1 cellular context compared by ENCODE assay signal in the genomic region with DNA sequence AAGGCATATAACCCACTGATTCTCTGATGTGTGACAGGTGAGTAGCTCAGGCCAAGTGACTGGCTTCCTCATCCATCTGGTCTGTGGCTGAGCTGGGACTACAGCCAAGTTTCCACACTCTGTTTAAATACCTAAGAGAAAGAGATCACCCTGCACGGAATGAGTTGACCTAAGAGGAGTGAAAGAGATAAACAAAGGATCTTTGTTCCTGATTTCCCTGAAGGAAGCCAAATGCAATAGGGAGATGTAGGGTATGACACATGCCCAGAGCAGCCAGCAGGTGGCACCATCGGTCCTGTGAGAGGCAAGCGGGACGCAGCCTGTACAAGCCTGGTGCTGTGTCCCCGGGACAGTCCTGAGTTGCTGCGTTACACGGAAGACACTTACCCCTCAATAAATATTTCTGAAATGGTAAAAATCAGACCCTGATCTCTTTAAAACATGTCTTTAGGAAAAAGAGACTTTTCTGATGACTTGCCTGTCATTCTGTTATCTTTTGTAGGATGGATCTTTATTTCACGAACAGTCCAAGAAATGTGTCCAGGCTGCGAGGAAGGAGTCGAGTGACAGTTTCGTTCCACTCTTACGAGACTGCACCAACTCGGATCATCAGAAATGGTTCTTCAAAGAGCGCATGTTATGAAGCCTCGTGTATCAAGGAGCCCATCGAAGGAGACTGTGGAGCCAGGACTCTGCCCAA.
TF ChIP-seq lines count a peak whose summit lies in the region.

No MANE protein-coding gene starts in this region.

TF ChIP-seq in K562, 482 proteins besides CTCF, POLR2A, EP300 and RAD21 (continued from another document and continues in another):
- TF ChIP-seq, protein P1, sequence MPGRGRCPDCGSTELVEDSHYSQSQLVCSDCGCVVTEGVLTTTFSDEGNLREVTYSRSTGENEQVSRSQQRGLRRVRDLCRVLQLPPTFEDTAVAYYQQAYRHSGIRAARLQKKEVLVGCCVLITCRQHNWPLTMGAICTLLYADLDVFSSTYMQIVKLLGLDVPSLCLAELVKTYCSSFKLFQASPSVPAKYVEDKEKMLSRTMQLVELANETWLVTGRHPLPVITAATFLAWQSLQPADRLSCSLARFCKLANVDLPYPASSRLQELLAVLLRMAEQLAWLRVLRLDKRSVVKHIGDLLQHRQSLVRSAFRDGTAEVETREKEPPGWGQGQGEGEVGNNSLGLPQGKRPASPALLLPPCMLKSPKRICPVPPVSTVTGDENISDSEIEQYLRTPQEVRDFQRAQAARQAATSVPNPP (IDR thresholded peaks at IDR 0.05; ENCODE audit: borderline replicate concordance, insufficient read depth, insufficient read length), result no peak
- TF ChIP-seq JUND (IDR thresholded peaks at IDR 0.05; ENCODE audit: borderline replicate concordance, low read depth, low read length), result peak; percentile 71; the same call in 1 of the 2 replicates
- peak; percentile 65; the same call in 1 of the 3 replicates for TF ChIP-seq JUND (tag; IDR thresholded peaks at IDR 0.05; ENCODE audit: borderline replicate concordance, low read depth, low read length)
- TF ChIP-seq, protein P2, sequence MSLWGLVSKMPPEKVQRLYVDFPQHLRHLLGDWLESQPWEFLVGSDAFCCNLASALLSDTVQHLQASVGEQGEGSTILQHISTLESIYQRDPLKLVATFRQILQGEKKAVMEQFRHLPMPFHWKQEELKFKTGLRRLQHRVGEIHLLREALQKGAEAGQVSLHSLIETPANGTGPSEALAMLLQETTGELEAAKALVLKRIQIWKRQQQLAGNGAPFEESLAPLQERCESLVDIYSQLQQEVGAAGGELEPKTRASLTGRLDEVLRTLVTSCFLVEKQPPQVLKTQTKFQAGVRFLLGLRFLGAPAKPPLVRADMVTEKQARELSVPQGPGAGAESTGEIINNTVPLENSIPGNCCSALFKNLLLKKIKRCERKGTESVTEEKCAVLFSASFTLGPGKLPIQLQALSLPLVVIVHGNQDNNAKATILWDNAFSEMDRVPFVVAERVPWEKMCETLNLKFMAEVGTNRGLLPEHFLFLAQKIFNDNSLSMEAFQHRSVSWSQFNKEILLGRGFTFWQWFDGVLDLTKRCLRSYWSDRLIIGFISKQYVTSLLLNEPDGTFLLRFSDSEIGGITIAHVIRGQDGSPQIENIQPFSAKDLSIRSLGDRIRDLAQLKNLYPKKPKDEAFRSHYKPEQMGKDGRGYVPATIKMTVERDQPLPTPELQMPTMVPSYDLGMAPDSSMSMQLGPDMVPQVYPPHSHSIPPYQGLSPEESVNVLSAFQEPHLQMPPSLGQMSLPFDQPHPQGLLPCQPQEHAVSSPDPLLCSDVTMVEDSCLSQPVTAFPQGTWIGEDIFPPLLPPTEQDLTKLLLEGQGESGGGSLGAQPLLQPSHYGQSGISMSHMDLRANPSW (CRISPR knock-in tag; IDR thresholded peaks at IDR 0.05), result no peak
- no peak for TF ChIP-seq SMAD4 (CRISPR knock-in tag; conservative IDR thresholded peaks at IDR 0.05)
- TF ChIP-seq DNMT1 (IDR thresholded peaks at IDR 0.05), result no peak
- TF ChIP-seq, protein P3, sequence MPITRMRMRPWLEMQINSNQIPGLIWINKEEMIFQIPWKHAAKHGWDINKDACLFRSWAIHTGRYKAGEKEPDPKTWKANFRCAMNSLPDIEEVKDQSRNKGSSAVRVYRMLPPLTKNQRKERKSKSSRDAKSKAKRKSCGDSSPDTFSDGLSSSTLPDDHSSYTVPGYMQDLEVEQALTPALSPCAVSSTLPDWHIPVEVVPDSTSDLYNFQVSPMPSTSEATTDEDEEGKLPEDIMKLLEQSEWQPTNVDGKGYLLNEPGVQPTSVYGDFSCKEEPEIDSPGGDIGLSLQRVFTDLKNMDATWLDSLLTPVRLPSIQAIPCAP (CRISPR knock-in tag; IDR thresholded peaks at IDR 0.05; ENCODE audit: borderline replicate concordance), result no peak
- TF ChIP-seq, protein P4, sequence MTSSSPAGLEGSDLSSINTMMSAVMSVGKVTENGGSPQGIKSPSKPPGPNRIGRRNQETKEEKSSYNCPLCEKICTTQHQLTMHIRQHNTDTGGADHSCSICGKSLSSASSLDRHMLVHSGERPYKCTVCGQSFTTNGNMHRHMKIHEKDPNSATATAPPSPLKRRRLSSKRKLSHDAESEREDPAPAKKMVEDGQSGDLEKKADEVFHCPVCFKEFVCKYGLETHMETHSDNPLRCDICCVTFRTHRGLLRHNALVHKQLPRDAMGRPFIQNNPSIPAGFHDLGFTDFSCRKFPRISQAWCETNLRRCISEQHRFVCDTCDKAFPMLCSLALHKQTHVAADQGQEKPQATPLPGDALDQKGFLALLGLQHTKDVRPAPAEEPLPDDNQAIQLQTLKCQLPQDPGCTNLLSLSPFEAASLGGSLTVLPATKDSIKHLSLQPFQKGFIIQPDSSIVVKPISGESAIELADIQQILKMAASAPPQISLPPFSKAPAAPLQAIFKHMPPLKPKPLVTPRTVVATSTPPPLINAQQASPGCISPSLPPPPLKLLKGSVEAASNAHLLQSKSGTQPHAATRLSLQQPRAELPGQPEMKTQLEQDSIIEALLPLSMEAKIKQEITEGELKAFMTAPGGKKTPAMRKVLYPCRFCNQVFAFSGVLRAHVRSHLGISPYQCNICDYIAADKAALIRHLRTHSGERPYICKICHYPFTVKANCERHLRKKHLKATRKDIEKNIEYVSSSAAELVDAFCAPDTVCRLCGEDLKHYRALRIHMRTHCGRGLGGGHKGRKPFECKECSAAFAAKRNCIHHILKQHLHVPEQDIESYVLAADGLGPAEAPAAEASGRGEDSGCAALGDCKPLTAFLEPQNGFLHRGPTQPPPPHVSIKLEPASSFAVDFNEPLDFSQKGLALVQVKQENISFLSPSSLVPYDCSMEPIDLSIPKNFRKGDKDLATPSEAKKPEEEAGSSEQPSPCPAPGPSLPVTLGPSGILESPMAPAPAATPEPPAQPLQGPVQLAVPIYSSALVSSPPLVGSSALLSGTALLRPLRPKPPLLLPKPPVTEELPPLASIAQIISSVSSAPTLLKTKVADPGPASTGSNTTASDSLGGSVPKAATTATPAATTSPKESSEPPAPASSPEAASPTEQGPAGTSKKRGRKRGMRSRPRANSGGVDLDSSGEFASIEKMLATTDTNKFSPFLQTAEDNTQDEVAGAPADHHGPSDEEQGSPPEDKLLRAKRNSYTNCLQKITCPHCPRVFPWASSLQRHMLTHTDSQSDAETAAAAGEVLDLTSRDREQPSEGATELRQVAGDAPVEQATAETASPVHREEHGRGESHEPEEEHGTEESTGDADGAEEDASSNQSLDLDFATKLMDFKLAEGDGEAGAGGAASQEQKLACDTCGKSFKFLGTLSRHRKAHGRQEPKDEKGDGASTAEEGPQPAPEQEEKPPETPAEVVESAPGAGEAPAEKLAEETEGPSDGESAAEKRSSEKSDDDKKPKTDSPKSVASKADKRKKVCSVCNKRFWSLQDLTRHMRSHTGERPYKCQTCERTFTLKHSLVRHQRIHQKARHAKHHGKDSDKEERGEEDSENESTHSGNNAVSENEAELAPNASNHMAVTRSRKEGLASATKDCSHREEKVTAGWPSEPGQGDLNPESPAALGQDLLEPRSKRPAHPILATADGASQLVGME (CRISPR knock-in tag; IDR thresholded peaks at IDR 0.05), result 0 out of 2 replicates have a peak, but pooled peaks have one; percentile 8
- TF ChIP-seq, protein P5, sequence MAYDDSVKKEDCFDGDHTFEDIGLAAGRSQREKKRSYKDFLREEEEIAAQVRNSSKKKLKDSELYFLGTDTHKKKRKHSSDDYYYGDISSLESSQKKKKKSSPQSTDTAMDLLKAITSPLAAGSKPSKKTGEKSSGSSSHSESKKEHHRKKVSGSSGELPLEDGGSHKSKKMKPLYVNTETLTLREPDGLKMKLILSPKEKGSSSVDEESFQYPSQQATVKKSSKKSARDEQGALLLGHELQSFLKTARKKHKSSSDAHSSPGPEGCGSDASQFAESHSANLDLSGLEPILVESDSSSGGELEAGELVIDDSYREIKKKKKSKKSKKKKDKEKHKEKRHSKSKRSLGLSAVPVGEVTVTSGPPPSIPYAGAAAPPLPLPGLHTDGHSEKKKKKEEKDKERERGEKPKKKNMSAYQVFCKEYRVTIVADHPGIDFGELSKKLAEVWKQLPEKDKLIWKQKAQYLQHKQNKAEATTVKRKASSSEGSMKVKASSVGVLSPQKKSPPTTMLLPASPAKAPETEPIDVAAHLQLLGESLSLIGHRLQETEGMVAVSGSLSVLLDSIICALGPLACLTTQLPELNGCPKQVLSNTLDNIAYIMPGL (CRISPR knock-in tag; IDR thresholded peaks at IDR 0.05), result no peak
- peak in 1 of 2 experiments; percentile 7; a peak in 2 of 4 replicates for TF ChIP-seq TEAD1 (CRISPR knock-in tag; IDR thresholded peaks at IDR 0.05)
- no peak for TF ChIP-seq KLF6 (CRISPR knock-in tag; IDR thresholded peaks at IDR 0.05; ENCODE audit: borderline replicate concordance)
- TF ChIP-seq, protein P6, sequence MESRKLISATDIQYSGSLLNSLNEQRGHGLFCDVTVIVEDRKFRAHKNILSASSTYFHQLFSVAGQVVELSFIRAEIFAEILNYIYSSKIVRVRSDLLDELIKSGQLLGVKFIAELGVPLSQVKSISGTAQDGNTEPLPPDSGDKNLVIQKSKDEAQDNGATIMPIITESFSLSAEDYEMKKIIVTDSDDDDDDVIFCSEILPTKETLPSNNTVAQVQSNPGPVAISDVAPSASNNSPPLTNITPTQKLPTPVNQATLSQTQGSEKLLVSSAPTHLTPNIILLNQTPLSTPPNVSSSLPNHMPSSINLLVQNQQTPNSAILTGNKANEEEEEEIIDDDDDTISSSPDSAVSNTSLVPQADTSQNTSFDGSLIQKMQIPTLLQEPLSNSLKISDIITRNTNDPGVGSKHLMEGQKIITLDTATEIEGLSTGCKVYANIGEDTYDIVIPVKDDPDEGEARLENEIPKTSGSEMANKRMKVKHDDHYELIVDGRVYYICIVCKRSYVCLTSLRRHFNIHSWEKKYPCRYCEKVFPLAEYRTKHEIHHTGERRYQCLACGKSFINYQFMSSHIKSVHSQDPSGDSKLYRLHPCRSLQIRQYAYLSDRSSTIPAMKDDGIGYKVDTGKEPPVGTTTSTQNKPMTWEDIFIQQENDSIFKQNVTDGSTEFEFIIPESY (CRISPR knock-in tag; IDR thresholded peaks at IDR 0.05), result no peak
- TF ChIP-seq, protein P7, sequence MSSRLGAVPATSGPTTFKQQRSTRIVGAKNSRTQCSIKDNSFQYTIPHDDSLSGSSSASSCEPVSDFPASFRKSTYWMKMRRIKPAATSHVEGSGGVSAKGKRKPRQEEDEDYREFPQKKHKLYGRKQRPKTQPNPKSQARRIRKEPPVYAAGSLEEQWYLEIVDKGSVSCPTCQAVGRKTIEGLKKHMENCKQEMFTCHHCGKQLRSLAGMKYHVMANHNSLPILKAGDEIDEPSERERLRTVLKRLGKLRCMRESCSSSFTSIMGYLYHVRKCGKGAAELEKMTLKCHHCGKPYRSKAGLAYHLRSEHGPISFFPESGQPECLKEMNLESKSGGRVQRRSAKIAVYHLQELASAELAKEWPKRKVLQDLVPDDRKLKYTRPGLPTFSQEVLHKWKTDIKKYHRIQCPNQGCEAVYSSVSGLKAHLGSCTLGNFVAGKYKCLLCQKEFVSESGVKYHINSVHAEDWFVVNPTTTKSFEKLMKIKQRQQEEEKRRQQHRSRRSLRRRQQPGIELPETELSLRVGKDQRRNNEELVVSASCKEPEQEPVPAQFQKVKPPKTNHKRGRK (tag; IDR thresholded peaks at IDR 0.05), result no peak
- TF ChIP-seq, protein P8, sequence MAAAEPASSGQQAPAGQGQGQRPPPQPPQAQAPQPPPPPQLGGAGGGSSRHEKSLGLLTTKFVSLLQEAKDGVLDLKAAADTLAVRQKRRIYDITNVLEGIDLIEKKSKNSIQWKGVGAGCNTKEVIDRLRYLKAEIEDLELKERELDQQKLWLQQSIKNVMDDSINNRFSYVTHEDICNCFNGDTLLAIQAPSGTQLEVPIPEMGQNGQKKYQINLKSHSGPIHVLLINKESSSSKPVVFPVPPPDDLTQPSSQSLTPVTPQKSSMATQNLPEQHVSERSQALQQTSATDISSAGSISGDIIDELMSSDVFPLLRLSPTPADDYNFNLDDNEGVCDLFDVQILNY (CRISPR knock-in tag; IDR thresholded peaks at IDR 0.05), result no peak
- no peak for TF ChIP-seq FOS (IDR thresholded peaks at IDR 0.05; ENCODE audit: extremely low read depth, insufficient read length)
- no peak for TF ChIP-seq RBM22 (IDR thresholded peaks at IDR 0.05; ENCODE audit: low read depth, low read length, poor library complexity, severe bottlenecking)
- TF ChIP-seq RFX7 (CRISPR knock-in tag; IDR thresholded peaks at IDR 0.05), result no peak
- TF ChIP-seq ZNF561 (CRISPR knock-in tag; conservative IDR thresholded peaks at IDR 0.05), result no peak
- no peak for TF ChIP-seq SIN3B (IDR thresholded peaks at IDR 0.05; ENCODE audit: low read depth)
- no peak for TF ChIP-seq COPS2 (conservative IDR thresholded peaks at IDR 0.05)
- 0 out of 4 replicates have a peak, but pooled peaks of 1 of the 2 experiments have one; percentile 36 for TF ChIP-seq HDAC1 (IDR thresholded peaks at IDR 0.05)
- peak; percentile 72; the same call in 1 of the 2 replicates for TF ChIP-seq JUN (IDR thresholded peaks at IDR 0.05; ENCODE audit: borderline replicate concordance, low read depth, low read length)
- no peak for TF ChIP-seq JUN (CRISPR knock-in tag; IDR thresholded peaks at IDR 0.05; ENCODE audit: borderline replicate concordance)
- TF ChIP-seq PHB (CRISPR knock-in tag; IDR thresholded peaks at IDR 0.05), result no peak
- no peak for TF ChIP-seq SIRT6 (IDR thresholded peaks at IDR 0.05; ENCODE audit: low read depth, low read length)
- TF ChIP-seq NCOA1 (IDR thresholded peaks at IDR 0.05; ENCODE audit: low read depth), result no peak
- no peak for TF ChIP-seq ZNF23 (CRISPR knock-in tag; IDR thresholded peaks at IDR 0.05)
- TF ChIP-seq ZBTB7A (IDR thresholded peaks at IDR 0.05; ENCODE audit: borderline replicate concordance, control insufficient read depth, low read depth, low read length), result no peak
- no peak for TF ChIP-seq HSF4 (CRISPR knock-in tag; IDR thresholded peaks at IDR 0.05; ENCODE audit: borderline replicate concordance)
- TF ChIP-seq, protein P9, sequence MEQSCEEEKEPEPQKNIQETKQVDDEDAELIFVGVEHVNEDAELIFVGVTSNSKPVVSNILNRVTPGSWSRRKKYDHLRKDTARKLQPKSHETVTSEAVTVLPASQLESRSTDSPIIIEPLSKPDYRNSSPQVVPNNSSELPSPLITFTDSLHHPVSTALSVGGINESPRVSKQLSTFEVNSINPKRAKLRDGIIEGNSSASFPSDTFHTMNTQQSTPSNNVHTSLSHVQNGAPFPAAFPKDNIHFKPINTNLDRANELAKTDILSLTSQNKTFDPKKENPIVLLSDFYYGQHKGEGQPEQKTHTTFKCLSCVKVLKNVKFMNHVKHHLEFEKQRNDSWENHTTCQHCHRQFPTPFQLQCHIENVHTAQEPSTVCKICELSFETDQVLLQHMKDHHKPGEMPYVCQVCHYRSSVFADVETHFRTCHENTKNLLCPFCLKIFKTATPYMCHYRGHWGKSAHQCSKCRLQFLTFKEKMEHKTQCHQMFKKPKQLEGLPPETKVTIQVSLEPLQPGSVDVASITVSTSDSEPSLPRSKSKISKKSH (CRISPR knock-in tag; IDR thresholded peaks at IDR 0.05), result no peak
- TF ChIP-seq RBM17 (IDR thresholded peaks at IDR 0.05; ENCODE audit: borderline replicate concordance, low read depth, low read length), result no peak
- no peak for TF ChIP-seq ZNF778 (CRISPR knock-in tag; IDR thresholded peaks at IDR 0.05)
- no peak for TF ChIP-seq RBFOX2 (IDR thresholded peaks at IDR 0.05; ENCODE audit: low read depth, low read length)
- no peak for TF ChIP-seq KDM2B (CRISPR knock-in tag; IDR thresholded peaks at IDR 0.05)
- no peak for TF ChIP-seq CAMTA2 (CRISPR knock-in tag; conservative IDR thresholded peaks at IDR 0.05)
- no peak for TF ChIP-seq CREBBP (IDR thresholded peaks at IDR 0.05; ENCODE audit: low read depth, low read length)
- TF ChIP-seq, protein P10, sequence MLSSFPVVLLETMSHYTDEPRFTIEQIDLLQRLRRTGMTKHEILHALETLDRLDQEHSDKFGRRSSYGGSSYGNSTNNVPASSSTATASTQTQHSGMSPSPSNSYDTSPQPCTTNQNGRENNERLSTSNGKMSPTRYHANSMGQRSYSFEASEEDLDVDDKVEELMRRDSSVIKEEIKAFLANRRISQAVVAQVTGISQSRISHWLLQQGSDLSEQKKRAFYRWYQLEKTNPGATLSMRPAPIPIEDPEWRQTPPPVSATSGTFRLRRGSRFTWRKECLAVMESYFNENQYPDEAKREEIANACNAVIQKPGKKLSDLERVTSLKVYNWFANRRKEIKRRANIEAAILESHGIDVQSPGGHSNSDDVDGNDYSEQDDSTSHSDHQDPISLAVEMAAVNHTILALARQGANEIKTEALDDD (IDR thresholded peaks at IDR 0.05), result no peak
